11 cellular contexts compared by ENCODE assay signal in genomic region chr5:172003750-172004149, GRCh38. TPM values are rescaled to one million over a fixed set of nuclear protein-coding genes. Genes with fewer than 3 reads are reported as not detected.
DNase-seq lines count a peak whose midpoint lies in the region; ATAC-seq and TF ChIP-seq lines count a peak whose summit lies in the region.
"Had no signal": no experiment of that assay in that cellular context is flagged by ENCODE, and none has a peak within 500 bp of the region (broad histone marks: within the 10 kb centered on the region; RNA-seq: fewer than 3 reads in every experiment).

No MANE protein-coding gene starts in this region.

- H3K27me3 ChIP-seq in GM23248 (replicated peaks; ENCODE audit: insufficient read depth): no peaks in the 10 kb centered on the region
- H3K27me3 ChIP-seq: gastroesophageal sphincter had no signal

- no peaks in the 10 kb centered on the region for H3K36me3 ChIP-seq in GM23248 (ENCODE audit: low read depth)
- H3K36me3 ChIP-seq: gastroesophageal sphincter had no signal

- peak overlapping the region; percentile 98 for H3K4me2 ChIP-seq in GM23248 (ENCODE audit: unreplicated experiment)

- H3K9me3 ChIP-seq in GM23248 (ENCODE audit: low read depth): no peaks in the 10 kb centered on the region
- H3K9me3 ChIP-seq: gastroesophageal sphincter had no signal

- H3K79me2 ChIP-seq in GM23248 (ENCODE audit: insufficient read depth): peaks cover 82% of the 10 kb centered on the region

- H3K36me3 Mint-ChIP-seq in activated naive CD8-positive, alpha-beta T cell treated with anti-CD3 and anti-CD28 coated beads for 36 hours: peaks cover 53% of the 10 kb centered on the region
- H3K36me3 Mint-ChIP-seq in mesothelial cell of epicardium: no peaks in the 10 kb centered on the region
- H3K36me3 Mint-ChIP-seq in activated CD8-positive, alpha-beta memory T cell treated with anti-CD3 and anti-CD28 coated beads, Interleukin-2, amount 10 ng/mL, durations not matched to agents 7 days and 5 days: peaks cover 15% of the 10 kb centered on the region

- peaks cover 70% of the 10 kb centered on the region for H3K4me1 Mint-ChIP-seq in activated naive CD8-positive, alpha-beta T cell treated with anti-CD3 and anti-CD28 coated beads for 36 hours
- H3K4me1 Mint-ChIP-seq in mesothelial cell of epicardium: peaks cover 45% of the 10 kb centered on the region
- H3K4me1 Mint-ChIP-seq in activated CD8-positive, alpha-beta memory T cell treated with anti-CD3 and anti-CD28 coated beads, Interleukin-2, amount 10 ng/mL, durations not matched to agents 7 days and 5 days: peaks cover 58% of the 10 kb centered on the region

- peak; percentile 12 for DNase-seq in AG20443 (ENCODE audit: low spot score)
- peak; percentile 51 for DNase-seq in GM23248
- no peak for DNase-seq in activated naive CD8-positive, alpha-beta T cell treated with anti-CD3 and anti-CD28 coated beads for 36 hours
- DNase-seq in mesothelial cell of epicardium (ENCODE audit: low spot score in 2 of 2, unreplicated experiment in 2 of 2): no peak
- no peak for DNase-seq in activated CD8-positive, alpha-beta memory T cell treated with anti-CD3 and anti-CD28 coated beads, Interleukin-2, amount 10 ng/mL, durations not matched to agents 7 days and 5 days
- DNase-seq in erythroblast (lab: John Stamatoyannopoulos, UW): no peak
- DNase-seq: activated gamma-delta T cell, NCI-H1930 had no signal

- H3K27ac Mint-ChIP-seq in activated naive CD8-positive, alpha-beta T cell treated with anti-CD3 and anti-CD28 coated beads for 36 hours: peak overlapping the region; percentile 70
- peak overlapping the region; percentile 69 for H3K27ac Mint-ChIP-seq in mesothelial cell of epicardium
- H3K27ac Mint-ChIP-seq in activated CD8-positive, alpha-beta memory T cell treated with anti-CD3 and anti-CD28 coated beads, Interleukin-2, amount 10 ng/mL, durations not matched to agents 7 days and 5 days: no peak overlapping the region

- TF ChIP-seq CTCF in mesothelial cell of epicardium (IDR thresholded peaks at IDR 0.05; ENCODE audit: unreplicated experiment): no peak

- H3K4me3 ChIP-seq in GM23248: peak overlapping the region; percentile 92

- H3K4me1 ChIP-seq in GM23248 (ENCODE audit: insufficient read depth): peaks cover 40% of the 10 kb centered on the region

- no peaks in the 10 kb centered on the region for H3K9me2 ChIP-seq in GM23248 (ENCODE audit: insufficient read depth)

- H2AFZ ChIP-seq in GM23248: no peak overlapping the region

- no peaks in the 10 kb centered on the region for H3K9me3 Mint-ChIP-seq in activated naive CD8-positive, alpha-beta T cell treated with anti-CD3 and anti-CD28 coated beads for 36 hours
- H3K9me3 Mint-ChIP-seq in mesothelial cell of epicardium: no peaks in the 10 kb centered on the region
- peaks cover 3% of the 10 kb centered on the region for H3K9me3 Mint-ChIP-seq in activated CD8-positive, alpha-beta memory T cell treated with anti-CD3 and anti-CD28 coated beads, Interleukin-2, amount 10 ng/mL, durations not matched to agents 7 days and 5 days (ENCODE audit: low read depth)

- H3F3A ChIP-seq in GM23248 (ENCODE audit: insufficient read depth): peaks cover 45% of the 10 kb centered on the region

- no peak for TF ChIP-seq POLR2A in erythroblast (IDR thresholded peaks at IDR 0.05; ENCODE audit: low read length)

- CTCF ChIA-PET in activated CD8-positive, alpha-beta memory T cell treated with anti-CD3 and anti-CD28 coated beads, Interleukin-2, amount 10 ng/mL, durations not matched to agents 7 days and 5 days (lab: Charles Lee): interaction anchor here (1.3 to 5.6 kb wide), 2 partner anchors 19 to 92 kb away, joined by 5 to 22 read pairs; no protein-coding TSS in a partner anchor

- WGBS in GM23248 (ENCODE audit: low coverage in 1 of 2, low lambda C conversion rate in 2 of 2, missing lambda C conversion rate in 2 of 2), 2 experiments: 35 to 44% methylated on average over 1 of the region's 1 CpG

- in situ Hi-C loops in GM23248 (cut with MboI): no loop called here

- peak overlapping the region; percentile 94; the same call in 1 of the 2 replicates for H3K27ac ChIP-seq in GM23248

- H4K20me1 ChIP-seq in GM23248 (ENCODE audit: insufficient read depth): peaks cover 38% of the 10 kb centered on the region

- H3K4me3 Mint-ChIP-seq in activated naive CD8-positive, alpha-beta T cell treated with anti-CD3 and anti-CD28 coated beads for 36 hours: peak overlapping the region; percentile 59
- H3K4me3 Mint-ChIP-seq in mesothelial cell of epicardium: no peak overlapping the region
- no peak overlapping the region for H3K4me3 Mint-ChIP-seq in activated CD8-positive, alpha-beta memory T cell treated with anti-CD3 and anti-CD28 coated beads, Interleukin-2, amount 10 ng/mL, durations not matched to agents 7 days and 5 days

- ATAC-seq in activated CD8-positive, alpha-beta memory T cell treated with anti-CD3 and anti-CD28 coated beads, Interleukin-2, amount 10 ng/mL, durations not matched to agents 7 days and 5 days: no peak
- no peak for ATAC-seq in HG02798 (IDR thresholded peaks at IDR 0.05; ENCODE audit: poor library complexity, unreplicated experiment)
- ATAC-seq in GM18861 (IDR thresholded peaks at IDR 0.05; ENCODE audit: unreplicated experiment): no peak
- ATAC-seq: gastroesophageal sphincter had no signal

- H3K27me3 Mint-ChIP-seq in activated naive CD8-positive, alpha-beta T cell treated with anti-CD3 and anti-CD28 coated beads for 36 hours: no peaks in the 10 kb centered on the region
- no peaks in the 10 kb centered on the region for H3K27me3 Mint-ChIP-seq in mesothelial cell of epicardium (ENCODE audit: low read depth)
- no peaks in the 10 kb centered on the region for H3K27me3 Mint-ChIP-seq in activated CD8-positive, alpha-beta memory T cell treated with anti-CD3 and anti-CD28 coated beads, Interleukin-2, amount 10 ng/mL, durations not matched to agents 7 days and 5 days

- peak overlapping the region; percentile 95; the same call in 1 of the 2 replicates for H3K9ac ChIP-seq in GM23248

RNA-seq across cellular contexts. Expression of gene FBXW11, which starts 2.7 kb away (rescaled TPM):
- total RNA-seq in GM23248 (2014; rRNA removed; shearing (Covaris generic)): 78.0 TPM in 2 replicates
- polyA plus RNA-seq in GM23248 (2016; fragmentation: Nextera tagmentation; extraction: Ambion mirVana): 28.9 and 30.6 TPM in 2 replicates
- 10 to 100 TPM; 55.1 to 60.8 TPM for total RNA-seq in activated naive CD8-positive, alpha-beta T cell treated with anti-CD3 and anti-CD28 coated beads for 36 hours
- total RNA-seq in mesothelial cell of epicardium: 62.1 to 64.4 TPM (median 64.1 TPM) in 3 replicates
- 10 to 100 TPM; 31.2 to 50.4 TPM for total RNA-seq in activated CD8-positive, alpha-beta memory T cell treated with anti-CD3 and anti-CD28 coated beads, Interleukin-2, amount 10 ng/mL, durations not matched to agents 7 days and 5 days

Comparison
In these comparisons a context has a peak if more than half of its experiments do, and no peak if none do; other contexts are left out.
1. DNase-seq: peak in AG20443 (single experiment) and GM23248 (single experiment); none in activated naive CD8-positive, alpha-beta T cell treated with anti-CD3 and anti-CD28 coated beads for 36 hours (single experiment), mesothelial cell of epicardium (0 of 2), activated CD8-positive, alpha-beta memory T cell treated with anti-CD3 and anti-CD28 coated beads, Interleukin-2, amount 10 ng/mL, durations not matched to agents 7 days and 5 days (single experiment) and erythroblast (0 of 2).